11 cellular contexts compared by ENCODE assay signal in genomic region chr1:162697140-162697895, GRCh38.
A peak's percentile ranks its signal among the peaks of the same experiment; 100 is the strongest.
DNase-seq lines count a peak whose midpoint lies in the region; ATAC-seq and TF ChIP-seq lines count a peak whose summit lies in the region.
"Had no signal": no experiment of that assay in that cellular context is flagged by ENCODE, and none has a peak within 500 bp of the region (broad histone marks: within the 10 kb centered on the region; RNA-seq: fewer than 3 reads in every experiment).

No MANE protein-coding gene starts in this region.

- CTCF ChIA-PET in OCI-LY7 (lab: Charles Lee; ENCODE audit: unreplicated experiment), result no interaction called here

- H2AFZ ChIP-seq in OCI-LY7 (ENCODE audit: low read length), result no peak overlapping the region

- TF ChIP-seq CTCF in esophagus squamous epithelium (IDR thresholded peaks at IDR 0.05), result no peak
- TF ChIP-seq CTCF in ovary (IDR thresholded peaks at IDR 0.05), result no peak
- no peak for TF ChIP-seq CTCF in OCI-LY7 (conservative IDR thresholded peaks at IDR 0.05; ENCODE audit: low read length)

- H3K27ac ChIP-seq in HUES48 (ENCODE audit: low read depth, low read length), result peak overlapping the region; percentile 74
- peak overlapping the region; percentile 69 to 86 (median 80) for H3K27ac ChIP-seq in esophagus squamous epithelium
- H3K27ac ChIP-seq in ovary, result peak overlapping the region; percentile 67 to 87
- H3K27ac ChIP-seq in OCI-LY7 (ENCODE audit: low read depth, low read length, poor library complexity, severe bottlenecking), result no peak overlapping the region

- H3K9ac ChIP-seq in HUES48 (ENCODE audit: low read depth, low read length), result no peak overlapping the region

- no peak for TF ChIP-seq EP300 in ovary (IDR thresholded peaks at IDR 0.05)

- ATAC-seq in GM18520 (IDR thresholded peaks at IDR 0.05; ENCODE audit: unreplicated experiment) (peak; percentile 41), GM18502 (IDR thresholded peaks at IDR 0.05; ENCODE audit: poor library complexity, unreplicated experiment) (no peak), left lobe of liver (no peak)
- ATAC-seq: T-cell had no signal

- no peak overlapping the region for H3K4me2 ChIP-seq in OCI-LY7 (ENCODE audit: low read length)

- intact Hi-C loops in esophagus squamous epithelium (cut with DNase I) (no loop called here), ovary (cut with DNase I) (loop anchor here in 1 of 4 donors (10.0 kb wide), 1 partner anchor 63 kb away; the partner anchor contains the start of gene DDR2), OCI-LY7 (cut with micrococcal nuclease; ENCODE audit: unreplicated experiment) (no loop called here)

- H3K4me1 ChIP-seq in HUES48 (ENCODE audit: control insufficient read depth, insufficient read depth, low read length), result peaks cover 15% of the 10 kb centered on the region
- peaks cover 9 to 51% (median 26%) of the 10 kb centered on the region in 3 donors for H3K4me1 ChIP-seq in esophagus squamous epithelium
- H3K4me1 ChIP-seq in ovary (ENCODE audit: insufficient read depth), result peaks cover 31% of the 10 kb centered on the region
- H3K4me1 ChIP-seq in OCI-LY7 (ENCODE audit: insufficient read depth, low read length, poor library complexity, severe bottlenecking), result no peaks in the 10 kb centered on the region

- H3K4me3 ChIP-seq in HUES48 (ENCODE audit: low read depth, low read length), result no peak overlapping the region
- H3K4me3 ChIP-seq in esophagus squamous epithelium, result no peak overlapping the region
- no peak overlapping the region for H3K4me3 ChIP-seq in ovary
- H3K4me3 ChIP-seq in OCI-LY7 (ENCODE audit: low read depth, low read length, poor library complexity, severe bottlenecking), result no peak overlapping the region

- BruUV-seq in OCI-LY7 (replicated peaks; lab: Mats Ljungman, UMichigan), result no TSS peak

- H3K9me2 ChIP-seq in OCI-LY7 (ENCODE audit: insufficient read depth, low read length), result no peaks in the 10 kb centered on the region

- TF ChIP-seq POLR2A in esophagus squamous epithelium (IDR thresholded peaks at IDR 0.05) (no peak), ovary (IDR thresholded peaks at IDR 0.05) (no peak)

- DNase-seq in esophagus squamous epithelium (lab: John Stamatoyannopoulos, UW) (no peak), ovary (no peak), OCI-LY7 (ENCODE audit: low spot score) (no peak), left lobe of liver (ENCODE audit: low spot score) (no peak), GOT3 (lab: John Stamatoyannopoulos, UW) (no peak)
- DNase-seq: KG1, kidney glomerular epithelial cell, T-cell had no signal

- POLR2A ChIA-PET in OCI-LY7 (lab: Charles Lee), result no interaction called here

- H3K27me3 ChIP-seq in HUES48 (ENCODE audit: control insufficient read depth, insufficient read depth, low read length), result no peaks in the 10 kb centered on the region
- H3K27me3 ChIP-seq in esophagus squamous epithelium, result no peaks in the 10 kb centered on the region
- no peaks in the 10 kb centered on the region for H3K27me3 ChIP-seq in ovary

- no peaks in the 10 kb centered on the region for H3K9me3 ChIP-seq in HUES48 (ENCODE audit: control insufficient read depth, insufficient read depth, low read length)
- no peaks in the 10 kb centered on the region for H3K9me3 ChIP-seq in esophagus squamous epithelium
- no peaks in the 10 kb centered on the region for H3K9me3 ChIP-seq in ovary
- no peaks in the 10 kb centered on the region for H3K9me3 ChIP-seq in OCI-LY7 (ENCODE audit: low read length)

- 46 to 59% methylated on average over 6 of the region's 6 CpGs for WGBS in esophagus squamous epithelium, 2 donors
- WGBS in ovary, 3 donors, result 55 to 69% (median 62%) methylated on average over 6 of the region's 6 CpGs

- no peaks in the 10 kb centered on the region for H4K20me1 ChIP-seq in OCI-LY7 (ENCODE audit: insufficient read depth, low read length)

- H3K36me3 ChIP-seq in HUES48 (ENCODE audit: control insufficient read depth, insufficient read depth, low read length) (no peaks in the 10 kb centered on the region), esophagus squamous epithelium (no peaks in the 10 kb centered on the region), ovary (no peaks in the 10 kb centered on the region), OCI-LY7 (ENCODE audit: insufficient read depth, low read length) (no peaks in the 10 kb centered on the region)

- no peaks in the 10 kb centered on the region for H3K79me2 ChIP-seq in OCI-LY7 (ENCODE audit: insufficient read depth, low read depth, low read length)
